In the genomic region with DNA sequence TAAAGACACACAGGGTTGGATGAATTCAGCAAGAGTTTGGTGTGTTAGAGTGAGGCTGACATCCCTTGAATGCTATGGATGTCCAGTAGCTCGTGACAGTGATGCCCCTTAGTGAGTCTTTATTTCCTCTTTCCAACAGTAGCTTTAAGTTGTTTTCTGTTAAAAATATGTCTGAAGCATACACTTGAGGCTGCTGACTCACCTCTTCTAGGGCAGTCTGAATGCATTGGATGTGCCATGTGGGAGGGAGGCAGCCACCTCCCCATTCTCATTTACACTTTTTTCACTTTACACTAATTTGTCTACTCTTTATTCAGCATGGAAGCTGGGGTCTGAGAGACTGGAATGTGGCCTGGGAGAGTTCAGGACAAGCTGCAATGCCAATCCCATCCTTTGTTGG, we compare ENCODE assay signal across 21 cellular contexts. TPM values are rescaled to one million over a fixed set of nuclear protein-coding genes. Genes with fewer than 3 reads are reported as not detected.
DNase-seq lines count a peak whose midpoint lies in the region; ATAC-seq lines count a peak whose summit lies in the region.
"Had no signal": no experiment of that assay in that cellular context is flagged by ENCODE, and none has a peak within 500 bp of the region (broad histone marks: within the 10 kb centered on the region; RNA-seq: fewer than 3 reads in every experiment).

No MANE protein-coding gene starts in this region.

- peak; percentile 34 for DNase-seq in HCEC 1CT
- peak; percentile 83 for DNase-seq in NOMO-1 treated with DMSO at 0.1 percent for 48 hours (lab: John Stamatoyannopoulos, UW; ENCODE audit: unreplicated experiment)
- DNase-seq in dermis blood vessel endothelial cell, result peak; percentile 21
- DNase-seq in globus pallidus (ENCODE audit: low spot score), result no peak
- DNase-seq: activated CD4-positive, alpha-beta T cell treated with anti-CD3 and anti-CD28 coated beads, Interleukin-2, amount 10 ng/mL, durations not matched to agents 24 days and 14 days; activated naive CD4-positive, alpha-beta T cell treated with anti-CD3 and anti-CD28 coated beads, Interleukin-2, amount 50 U/mL, for 16 hours; activated T-cell treated with anti-CD3 and anti-CD28 coated beads, Interleukin-2, amount 50 U/mL, for 72 hours; CD4-positive, alpha-beta T cell; glutamatergic neuron; mammary epithelial cell; NCI-H1436 treated with DMSO at 0.1 percent for 48 hours; NCI-H2171 treated with DMSO at 0.1 percent for 48 hours; NCI-H526; stomach; T-helper 2 cell; WERI-Rb-1 had no signal

- ATAC-seq in HG03095 (IDR thresholded peaks at IDR 0.05; ENCODE audit: unreplicated experiment), result no peak
- no peak for ATAC-seq in HG02884 (IDR thresholded peaks at IDR 0.05; ENCODE audit: unreplicated experiment)
- no peak for ATAC-seq in GM21576 (IDR thresholded peaks at IDR 0.05; ENCODE audit: unreplicated experiment)
- ATAC-seq: activated T-cell treated with anti-CD3 and anti-CD28 coated beads, Interleukin-2, amount 50 U/mL, for 72 hours; GM12878; SK-N-SH treated with all-trans-retinoic acid at 6 μM for 48 hours had no signal

RNA-seq across cellular contexts. Expression of a gene that starts 17.6 kb away (rescaled TPM):
- 0.34 and 0.70 TPM in 2 replicates for total RNA-seq in dermis blood vessel endothelial cell
- total RNA-seq: activated CD4-positive, alpha-beta T cell treated with anti-CD3 and anti-CD28 coated beads, Interleukin-2, amount 10 ng/mL, durations not matched to agents 24 days and 14 days; CD4-positive, alpha-beta T cell had no signal
